Comparison of ENCODE assay signal across 8 cellular contexts in the genomic region with DNA sequence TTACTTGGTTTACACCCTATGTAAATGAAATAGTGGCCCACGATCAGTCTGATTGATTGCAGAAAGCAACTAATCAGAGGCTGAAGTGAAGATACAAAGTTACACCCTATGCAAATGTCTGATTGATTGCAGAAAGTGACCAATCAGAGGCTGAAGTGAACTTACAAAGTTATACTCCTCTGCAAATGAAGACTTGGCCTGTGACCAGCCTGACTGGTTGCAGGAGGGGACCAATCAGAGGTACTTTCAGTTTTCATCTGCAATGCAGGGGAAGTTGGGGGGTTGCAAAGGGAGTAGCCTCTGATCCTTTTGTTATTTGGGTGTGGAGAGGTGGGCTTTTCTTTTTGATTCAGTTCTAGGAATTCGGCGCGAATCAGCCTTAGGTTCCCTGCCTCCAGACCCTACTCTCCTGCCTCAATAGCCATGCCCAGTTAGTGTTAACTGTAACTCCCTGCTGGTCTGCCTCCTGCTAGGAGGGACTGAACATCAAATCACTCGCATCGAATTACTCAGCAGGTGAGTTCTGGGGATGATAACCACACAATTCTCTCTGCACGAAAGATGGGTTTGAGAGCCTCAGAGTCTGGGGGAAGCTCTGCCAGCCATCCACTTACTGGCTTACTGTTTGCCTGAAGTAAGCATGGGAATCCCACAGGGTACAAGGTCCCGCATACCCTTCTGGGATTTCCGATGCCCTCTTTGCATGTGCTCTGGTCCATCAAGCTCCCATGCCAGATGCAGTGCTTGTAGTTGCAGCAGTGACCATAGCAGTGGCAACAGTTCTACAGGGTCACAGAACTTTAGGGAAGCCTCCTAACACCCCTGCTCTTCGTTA. TPM values are rescaled to one million over a fixed set of nuclear protein-coding genes. Genes with fewer than 3 reads are reported as not detected.
DNase-seq lines count a peak whose midpoint lies in the region; ATAC-seq and TF ChIP-seq lines count a peak whose summit lies in the region.

No MANE protein-coding gene starts in this region.

- H3K79me2 ChIP-seq in OCI-LY3 (ENCODE audit: low read length): no peaks in the 10 kb centered on the region

- peak; percentile 61 for DNase-seq in activated CD8-positive, alpha-beta memory T cell treated with anti-CD3 and anti-CD28 coated beads for 24 hours
- DNase-seq in activated CD8-positive, alpha-beta memory T cell treated with anti-CD3 and anti-CD28 coated beads, Interleukin-2, amount 50 U/mL, for 48 hours: no peak
- DNase-seq in endodermal cell (peak; percentile 82), renal cortical epithelial cell (ENCODE audit: low read depth) (peak; percentile 59), SKM-1 treated with dmso at 0.1 percent for 144 hours (lab: John Stamatoyannopoulos, UW; ENCODE audit: unreplicated experiment) (no peak), Kasumi-1 (lab: John Stamatoyannopoulos, UW) (no peak)

- H3K36me3 ChIP-seq in OCI-LY3 (replicated peaks; ENCODE audit: low read depth, low read length) (peaks cover 6% of the 10 kb centered on the region), endodermal cell (ENCODE audit: control insufficient read depth, insufficient read depth, low read length) (no peaks in the 10 kb centered on the region)

- H4K20me1 ChIP-seq in OCI-LY3 (ENCODE audit: insufficient read depth, low read length): no peaks in the 10 kb centered on the region

- H3K4me1 ChIP-seq in OCI-LY3 (ENCODE audit: low read length): 0 out of 2 replicates have a peak, but pooled peaks cover 5% of the 10 kb centered on the region
- H3K4me1 ChIP-seq in endodermal cell (ENCODE audit: control insufficient read depth, insufficient read depth, low read length): peaks cover 8% of the 10 kb centered on the region

- no peak overlapping the region for H3K9ac ChIP-seq in OCI-LY3 (ENCODE audit: low read length)
- H3K9ac ChIP-seq in endodermal cell (ENCODE audit: extremely low read depth, low read length, poor library complexity, severe bottlenecking): no peak overlapping the region

- no peak for ATAC-seq in HG03378 (IDR thresholded peaks at IDR 0.05; ENCODE audit: unreplicated experiment)

- H3K4me1 Mint-ChIP-seq in endodermal cell: peaks cover 24% of the 10 kb centered on the region

- TF ChIP-seq CTCF in OCI-LY3 (IDR thresholded peaks at IDR 0.05; ENCODE audit: low read depth, low read length) (no peak), endodermal cell (conservative IDR thresholded peaks at IDR 0.05) (no peak)

- no peaks in the 10 kb centered on the region for H3K36me3 Mint-ChIP-seq in endodermal cell (ENCODE audit: low read depth)

- H3K9me3 Mint-ChIP-seq in endodermal cell: no peaks in the 10 kb centered on the region

- 39 to 59% methylated on average over 8 to 10 of the region's 10 CpGs for WGBS in endodermal cell (ENCODE audit: insufficient coverage in 1 of 2, insufficient read length in 1 of 2), 2 experiments

- H3K4me2 ChIP-seq in OCI-LY3 (ENCODE audit: low read length): 0 out of 2 replicates have a peak overlapping the region, but pooled peaks have one; percentile 10

- H2AFZ ChIP-seq in OCI-LY3 (ENCODE audit: low read depth, low read length): no peak overlapping the region

- H3K27me3 ChIP-seq in OCI-LY3 (ENCODE audit: low read depth, low read length) (no peaks in the 10 kb centered on the region), endodermal cell (ENCODE audit: control insufficient read depth, insufficient read depth, low read length, poor library complexity, severe bottlenecking) (no peaks in the 10 kb centered on the region)

- peak overlapping the region; percentile 48 for H3K27ac Mint-ChIP-seq in endodermal cell

- H3K4me3 Mint-ChIP-seq in endodermal cell: peak overlapping the region; percentile 46

- H3K9me3 ChIP-seq in OCI-LY3 (ENCODE audit: insufficient read depth, low read length) (no peaks in the 10 kb centered on the region), endodermal cell (ENCODE audit: control insufficient read depth, low read length) (no peaks in the 10 kb centered on the region)

- peaks cover 1% of the 10 kb centered on the region for H3K27me3 Mint-ChIP-seq in endodermal cell (ENCODE audit: insufficient read depth)

- no peak overlapping the region for H3K27ac ChIP-seq in OCI-LY3 (ENCODE audit: low read length)
- H3K27ac ChIP-seq in endodermal cell (ENCODE audit: low read depth, low read length): no peak overlapping the region

- H3K4me3 ChIP-seq in OCI-LY3 (ENCODE audit: low read length) (no peak overlapping the region), endodermal cell (ENCODE audit: low read length) (peak overlapping the region; percentile 67)

RNA-seq across cellular contexts. Expression of a gene that starts 7.5 kb away (rescaled TPM):
- total RNA-seq in endodermal cell (under 1 TPM; 0.24 to 0.49 TPM), renal cortical epithelial cell (under 0.01 TPM in 1 of 2 replicates, not detected in the other)
- polyA plus RNA-seq in endodermal cell (2013, experiment 1 of 2): 0.14 TPM
- polyA plus RNA-seq in endodermal cell (2013, experiment 2 of 2): 0.08 TPM

RNA-seq across cellular contexts. Expression of a gene that starts 50.5 kb away (rescaled TPM):
- total RNA-seq in endodermal cell (10 to 100 TPM; 40.6 to 46.4 TPM), renal cortical epithelial cell (17.2 and 21.1 TPM in 2 replicates)
- polyA plus RNA-seq in endodermal cell (2013, experiment 1 of 2): 29.5 TPM
- polyA plus RNA-seq in endodermal cell (2013, experiment 2 of 2): 30.5 TPM

RNA-seq across cellular contexts. Expression of a gene that starts 55.5 kb away (rescaled TPM):
- total RNA-seq in endodermal cell (10 to 100 TPM; 60.2 to 85.2 TPM), renal cortical epithelial cell (55.4 and 67.2 TPM in 2 replicates)
- polyA plus RNA-seq in endodermal cell (2013, experiment 1 of 2): 96.3 TPM
- polyA plus RNA-seq in endodermal cell (2013, experiment 2 of 2): 89.8 TPM

Comparison
In these comparisons a context has a peak if more than half of its experiments do, and no peak if none do; other contexts are left out.
1. DNase-seq: peak in activated CD8-positive, alpha-beta memory T cell treated with anti-CD3 and anti-CD28 coated beads for 24 hours (single experiment), endodermal cell (single experiment) and renal cortical epithelial cell (single experiment); none in activated CD8-positive, alpha-beta memory T cell treated with anti-CD3 and anti-CD28 coated beads, Interleukin-2, amount 50 U/mL, for 48 hours (single experiment), SKM-1 treated with dmso at 0.1 percent for 144 hours (single experiment) and Kasumi-1 (0 of 2).